Comparison of ENCODE assay signal across 1 cellular context in genomic region chr5:76406567-76407155, GRCh38.
TF ChIP-seq lines count a peak whose summit lies in the region.

No MANE protein-coding gene starts in this region.

TF ChIP-seq in SK-N-SH treated with all-trans-retinoic acid at 6 μM for 48 hours, 23 proteins besides CTCF, POLR2A, EP300 and RAD21 (continued from another document):
- TF ChIP-seq, protein P1, sequence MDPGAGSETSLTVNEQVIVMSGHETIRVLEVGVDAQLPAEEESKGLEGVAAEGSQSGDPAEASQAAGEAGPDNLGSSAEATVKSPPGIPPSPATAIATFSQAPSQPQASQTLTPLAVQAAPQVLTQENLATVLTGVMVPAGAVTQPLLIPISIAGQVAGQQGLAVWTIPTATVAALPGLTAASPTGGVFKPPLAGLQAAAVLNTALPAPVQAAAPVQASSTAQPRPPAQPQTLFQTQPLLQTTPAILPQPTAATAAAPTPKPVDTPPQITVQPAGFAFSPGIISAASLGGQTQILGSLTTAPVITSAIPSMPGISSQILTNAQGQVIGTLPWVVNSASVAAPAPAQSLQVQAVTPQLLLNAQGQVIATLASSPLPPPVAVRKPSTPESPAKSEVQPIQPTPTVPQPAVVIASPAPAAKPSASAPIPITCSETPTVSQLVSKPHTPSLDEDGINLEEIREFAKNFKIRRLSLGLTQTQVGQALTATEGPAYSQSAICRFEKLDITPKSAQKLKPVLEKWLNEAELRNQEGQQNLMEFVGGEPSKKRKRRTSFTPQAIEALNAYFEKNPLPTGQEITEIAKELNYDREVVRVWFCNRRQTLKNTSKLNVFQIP (CRISPR knock-in tag; IDR thresholded peaks at IDR 0.05; ENCODE audit: borderline replicate concordance, low read depth) = no peak
